ENCODE assay signal across 14 cellular contexts in genomic region chr7:149860821-149861727, GRCh38. TPM values are rescaled to one million over a fixed set of nuclear protein-coding genes. Genes with fewer than 3 reads are reported as not detected.
A peak's percentile ranks its signal among the peaks of the same experiment; 100 is the strongest.
DNase-seq lines count a peak whose midpoint lies in the region; ATAC-seq, FAIRE-seq and TF ChIP-seq lines count a peak whose summit lies in the region.
"Had no signal": no experiment of that assay in that cellular context is flagged by ENCODE, and none has a peak within 500 bp of the region (broad histone marks: within the 10 kb centered on the region; RNA-seq: fewer than 3 reads in every experiment).

No MANE protein-coding gene starts in this region.

- peak; percentile 16; the same call in 1 of the 2 replicates for TF ChIP-seq CTCF in VCaP (conservative IDR thresholded peaks at IDR 0.05)
- TF ChIP-seq CTCF in uterus (IDR thresholded peaks at IDR 0.05) = peak in 3 of 4 experiments; percentile 9 to 34 (median 26)

- TF ChIP-seq POLR2A in uterus (IDR thresholded peaks at IDR 0.05) = no peak

- H3K27me3 Mint-ChIP-seq in stimulated activated naive CD8-positive, alpha-beta T cell treated with anti-CD3 and anti-CD28 coated beads, Interleukin-15, amount 100 ng/mL, for 72 hours = no peaks in the 10 kb centered on the region

- no peak for ATAC-seq in stimulated activated naive CD8-positive, alpha-beta T cell treated with anti-CD3 and anti-CD28 coated beads, Interleukin-15, Interleukin-2, amounts not matched to agents 100 U/mL and 50 U/mL, for 24 hours
- no peak for ATAC-seq in stimulated activated naive CD8-positive, alpha-beta T cell treated with anti-CD3 and anti-CD28 coated beads, Interleukin-15, amount 100 ng/mL, for 72 hours
- ATAC-seq: left lobe of liver; stimulated activated effector memory CD8-positive, alpha-beta T cell treated with anti-CD3 and anti-CD28 coated beads, Interleukin-12 subunit alpha, Interleukin-12 subunit beta, amount 100 ng/mL, for 72 hours had no signal

- H3K27ac Mint-ChIP-seq in stimulated activated naive CD8-positive, alpha-beta T cell treated with anti-CD3 and anti-CD28 coated beads, Interleukin-15, amount 100 ng/mL, for 72 hours = no peak overlapping the region
- H3K27ac Mint-ChIP-seq: stimulated activated effector memory CD8-positive, alpha-beta T cell treated with anti-CD3 and anti-CD28 coated beads, Interleukin-12 subunit alpha, Interleukin-12 subunit beta, amount 100 ng/mL, for 72 hours had no signal

- H3K36me3 ChIP-seq in uterus (no peaks in the 10 kb centered on the region), small intestine (ENCODE audit: control insufficient read depth in 2 of 2, insufficient read depth in 2 of 2, low read length in 2 of 2) (peaks cover 4 to 8% of the 10 kb centered on the region in 2 donors)

- no peak for FAIRE-seq in small intestine (lab: Jason Lieb, UNC)
- FAIRE-seq: D721Med, HTR-8/SVneo had no signal

- H3K27ac ChIP-seq in VCaP (no peak overlapping the region), uterus (no peak overlapping the region), small intestine (ENCODE audit: low read depth in 1 of 2, low read length in 1 of 2) (no peak overlapping the region)

- peak; percentile 47 for DNase-seq in stimulated activated naive CD8-positive, alpha-beta T cell treated with anti-CD3 and anti-CD28 coated beads, Interleukin-15, Interleukin-2, amounts not matched to agents 100 U/mL and 50 U/mL, for 24 hours
- DNase-seq in stimulated activated naive CD8-positive, alpha-beta T cell treated with anti-CD3 and anti-CD28 coated beads, Interleukin-15, amount 100 ng/mL, for 72 hours = no peak
- DNase-seq in islet precursor cell (peak; percentile 67), uterus (peak in 1 of 2 donors; percentile 18), small intestine (no peak), kidney tubule cell (ENCODE audit: low spot score) (no peak), NCI-H82 (lab: John Stamatoyannopoulos, UW) (no peak)
- DNase-seq: NCI-H226, SW 1271 had no signal

- no peaks in the 10 kb centered on the region for H3K9me3 ChIP-seq in uterus
- no peaks in the 10 kb centered on the region for H3K9me3 ChIP-seq in small intestine (ENCODE audit: control insufficient read depth, low read depth)

- WGBS in small intestine, 3 donors = 87 to 95% (median 91%) methylated on average over 45 of the region's 45 CpGs

- intact Hi-C loops in uterus (cut with DNase I; ENCODE audit: low total_unique reads) = no loop called here

- H3K27me3 ChIP-seq in uterus = no peaks in the 10 kb centered on the region
- H3K27me3 ChIP-seq in small intestine (ENCODE audit: control insufficient read depth in 2 of 2, insufficient read depth in 2 of 2, low read length in 2 of 2) = no peaks in the 10 kb centered on the region

- H3K4me1 Mint-ChIP-seq in stimulated activated naive CD8-positive, alpha-beta T cell treated with anti-CD3 and anti-CD28 coated beads, Interleukin-15, amount 100 ng/mL, for 72 hours = peaks cover 78% of the 10 kb centered on the region

- H3K9me3 Mint-ChIP-seq in stimulated activated naive CD8-positive, alpha-beta T cell treated with anti-CD3 and anti-CD28 coated beads, Interleukin-15, amount 100 ng/mL, for 72 hours = no peaks in the 10 kb centered on the region
- H3K9me3 Mint-ChIP-seq: stimulated activated effector memory CD8-positive, alpha-beta T cell treated with anti-CD3 and anti-CD28 coated beads, Interleukin-12 subunit alpha, Interleukin-12 subunit beta, amount 100 ng/mL, for 72 hours had no signal

- H3K4me1 ChIP-seq in uterus = no peaks in the 10 kb centered on the region
- peaks cover 0 to 1% of the 10 kb centered on the region in 2 donors for H3K4me1 ChIP-seq in small intestine (ENCODE audit: control insufficient read depth in 2 of 2, insufficient read depth in 1 of 2, low read depth in 1 of 2, low read length in 1 of 2)

- H3K4me3 Mint-ChIP-seq in stimulated activated naive CD8-positive, alpha-beta T cell treated with anti-CD3 and anti-CD28 coated beads, Interleukin-15, amount 100 ng/mL, for 72 hours = no peak overlapping the region
- H3K4me3 Mint-ChIP-seq: stimulated activated effector memory CD8-positive, alpha-beta T cell treated with anti-CD3 and anti-CD28 coated beads, Interleukin-12 subunit alpha, Interleukin-12 subunit beta, amount 100 ng/mL, for 72 hours had no signal

- H3K4me3 ChIP-seq in uterus (no peak overlapping the region), small intestine (ENCODE audit: low read depth in 1 of 2, low read length in 2 of 2) (no peak overlapping the region)

RNA-seq across cellular contexts. Expression of gene ATP6V0E2, which starts 12.7 kb away (rescaled TPM):
- 10 to 100 TPM in 2 of 4 donors, 1 to 10 TPM in 2; 2.6 to 22.5 (median 10.1) TPM for total RNA-seq in uterus
- 10 to 100 TPM in 1 of 3 donors, 1 to 10 TPM in 2; 4.9 to 33.8 (median 5.4) TPM for polyA plus RNA-seq in small intestine

RNA-seq across cellular contexts. Expression of gene ZNF862, which starts 22.9 kb away (rescaled TPM):
- total RNA-seq in uterus = 10 to 100 TPM in 2 of 4 donors, 1 to 10 TPM in 2; 1.8 to 39.4 (median 14.6) TPM
- 1 to 10 TPM; 3.2 to 8.1 (median 5.2) TPM for polyA plus RNA-seq in small intestine

Comparison
In these comparisons a context has a peak if more than half of its experiments do, and no peak if none do; other contexts are left out.
1. DNase-seq: peak in stimulated activated naive CD8-positive, alpha-beta T cell treated with anti-CD3 and anti-CD28 coated beads, Interleukin-15, Interleukin-2, amounts not matched to agents 100 U/mL and 50 U/mL, for 24 hours (single experiment) and islet precursor cell (single experiment); none in stimulated activated naive CD8-positive, alpha-beta T cell treated with anti-CD3 and anti-CD28 coated beads, Interleukin-15, amount 100 ng/mL, for 72 hours (0 of 2), small intestine (single experiment), kidney tubule cell (single experiment) and NCI-H82 (single experiment).